Comparison of ENCODE assay signal across 1 cellular context in genomic region chr17:78840530-78840779, GRCh38.
TF ChIP-seq lines count a peak whose summit lies in the region.

No MANE protein-coding gene starts in this region.

TF ChIP-seq in GM12878, 131 proteins besides CTCF, POLR2A, EP300 and RAD21 (continued from another document):
- peak; percentile 74 for TF ChIP-seq NKRF (conservative IDR thresholded peaks at IDR 0.05)
TF ChIP-seq in GM12878: peak in this region for 1.
